9 cellular contexts compared by ENCODE assay signal in the genomic region with DNA sequence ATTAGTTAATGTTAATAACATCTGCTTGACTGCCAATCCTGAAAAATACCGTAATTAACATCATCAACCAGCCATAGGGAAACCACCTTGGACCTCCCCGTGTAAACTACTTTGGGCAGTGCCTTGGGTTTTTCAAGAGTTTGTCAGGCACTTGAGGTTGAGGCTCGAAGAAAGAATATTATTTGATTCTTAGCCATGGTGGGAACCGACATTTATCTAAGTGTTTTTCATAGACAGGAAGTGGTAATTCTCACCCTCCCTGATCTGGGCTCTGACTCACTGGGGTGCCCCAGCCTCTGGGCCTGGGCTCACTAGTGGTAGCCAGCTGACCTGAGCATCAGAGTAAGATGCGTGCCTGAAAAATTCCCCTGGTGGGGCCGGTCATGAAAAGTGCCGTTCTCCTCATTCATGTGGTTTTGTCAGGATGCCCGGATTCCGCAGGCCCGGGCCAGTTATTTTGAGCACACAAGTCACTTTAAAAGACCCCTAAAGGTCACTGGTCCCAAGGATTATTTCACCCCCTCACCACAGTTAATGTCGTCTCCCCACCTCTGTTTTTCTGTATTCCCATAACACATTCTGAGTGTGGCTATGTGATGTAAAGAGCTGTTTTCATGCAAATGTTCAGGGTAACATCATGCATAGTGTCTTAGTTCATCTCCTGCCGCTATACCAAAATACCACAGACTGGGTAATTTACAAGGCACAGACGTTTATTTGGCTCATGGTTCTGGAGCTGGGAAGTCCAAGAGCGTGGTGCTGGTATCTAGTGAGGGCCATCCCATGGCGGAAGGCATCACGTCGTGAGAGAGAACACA. TPM values are rescaled to one million over a fixed set of nuclear protein-coding genes. Genes with fewer than 3 reads are reported as not detected.
DNase-seq lines count a peak whose midpoint lies in the region; ATAC-seq and TF ChIP-seq lines count a peak whose summit lies in the region.
"Had no signal": no experiment of that assay in that cellular context is flagged by ENCODE, and none has a peak within 500 bp of the region (broad histone marks: within the 10 kb centered on the region; RNA-seq: fewer than 3 reads in every experiment).

No MANE protein-coding gene starts in this region.

- TF ChIP-seq CTCF in right lobe of liver (IDR thresholded peaks at IDR 0.05), result no peak

- peak; percentile 85 for ATAC-seq in GM21825 (IDR thresholded peaks at IDR 0.05; ENCODE audit: unreplicated experiment)
- peak in 3 of 4 donors; percentile 33 to 56 (median 48) for ATAC-seq in right lobe of liver

- H3K27ac ChIP-seq in right lobe of liver, result no peak overlapping the region
- H3K27ac ChIP-seq: parathyroid adenoma had no signal

- H3K4me3 ChIP-seq in right lobe of liver, result no peak overlapping the region

- H3K9me3 ChIP-seq in right lobe of liver, result no peaks in the 10 kb centered on the region

- no peaks in the 10 kb centered on the region for H3K27me3 ChIP-seq in right lobe of liver

- peak; percentile 35 for DNase-seq in GM04504 (ENCODE audit: low read depth)
- peak; percentile 96 for DNase-seq in M059J (ENCODE audit: low read depth)
- DNase-seq in activated T-cell treated with anti-CD3 and anti-CD28 coated beads, Interleukin-2, amount 50 U/mL, for 48 hours, result peak; percentile 79 to 81
- DNase-seq in right lobe of liver, result peak in 1 of 3 donors; percentile 35
- no peak for DNase-seq in head of caudate nucleus
- no peak for DNase-seq in DMS79 treated with DMSO at 0.1 percent for 48 hours (lab: John Stamatoyannopoulos, UW)
- no peak for DNase-seq in NCI-H1092 (lab: John Stamatoyannopoulos, UW)

- WGBS in right lobe of liver (ENCODE audit: insufficient coverage, low coverage, low lambda C conversion rate, missing lambda C conversion rate), result 71% methylated on average over 14 of the region's 17 CpGs

- H3K36me3 ChIP-seq in right lobe of liver, result no peaks in the 10 kb centered on the region

- TF ChIP-seq POLR2A in right lobe of liver (IDR thresholded peaks at IDR 0.05), result no peak

- intact Hi-C loops in right lobe of liver (cut with DNase I) (no loop called here), head of caudate nucleus (cut with DNase I) (no loop called here)

- no peaks in the 10 kb centered on the region for H3K4me1 ChIP-seq in right lobe of liver
- H3K4me1 ChIP-seq: parathyroid adenoma had no signal

RNA-seq across cellular contexts. Expression of a gene that starts 21.6 kb away (rescaled TPM):
- not detected in 2 replicates for total RNA-seq in M059J (2014; rRNA removed; shearing (Covaris generic))
- total RNA-seq in right lobe of liver, result not detected

RNA-seq across cellular contexts. Expression of a gene that starts 49.3 kb away (rescaled TPM):
- 0.79 TPM in 1 of 2 replicates, not detected in the other for total RNA-seq in M059J (2014; rRNA removed; shearing (Covaris generic))
- under 1 TPM in 3 of 6 experiments, not detected in 3; 0.06 to 0.12 (median 0.07) TPM for total RNA-seq in right lobe of liver

Comparison
In these comparisons a context has a peak if more than half of its experiments do, and no peak if none do; other contexts are left out.
1. DNase-seq: peak in GM04504 (single experiment), M059J (single experiment) and activated T-cell treated with anti-CD3 and anti-CD28 coated beads, Interleukin-2, amount 50 U/mL, for 48 hours (2 of 2); none in head of caudate nucleus (0 of 42), DMS79 treated with DMSO at 0.1 percent for 48 hours (single experiment) and NCI-H1092 (single experiment).